8 cellular contexts compared by ENCODE assay signal in genomic region chr3:153643477-153643876, GRCh38.
A peak's percentile ranks its signal among the peaks of the same experiment; 100 is the strongest.
DNase-seq lines count a peak whose midpoint lies in the region; ATAC-seq and TF ChIP-seq lines count a peak whose summit lies in the region.
"Not testable (repeated sequence)": the region's sequence is repeated elsewhere in the genome, so short reads cannot be mapped to it uniquely, and the experiment has no call there.

No MANE protein-coding gene starts in this region.

- H3K4me1 Mint-ChIP-seq in CD4-positive, alpha-beta T cell (ENCODE audit: low read depth) = peaks cover 39% of the 10 kb centered on the region
- peaks cover 34% of the 10 kb centered on the region for H3K4me1 Mint-ChIP-seq in T-helper 2 cell treated with Interferon-gamma antibody and Interleukin-4, amounts not matched to agents 5 μg/mL and 100 μg/mL, for 36 hours (ENCODE audit: low read depth)
- peaks cover 20% of the 10 kb centered on the region for H3K4me1 Mint-ChIP-seq in activated CD4-positive, alpha-beta memory T cell treated with anti-CD3 and anti-CD28 coated beads, Interleukin-2, amount 10 ng/mL, durations not matched to agents 7 days and 5 days
- peaks cover 52% of the 10 kb centered on the region for H3K4me1 Mint-ChIP-seq in activated T-helper 1 cell treated with anti-CD3 and anti-CD28 coated beads, Interleukin-12 subunit alpha, Interleukin-12 subunit beta, Interleukin-2, Interleukin-4 antibody, amounts not matched to agents 30 ng/mL and 10 ng/mL and 1 ng/mL, durations not matched to agents 14 hours and 24 hours and 36 hours (ENCODE audit: low read depth)
- H3K4me1 Mint-ChIP-seq in activated naive CD8-positive, alpha-beta T cell treated with anti-CD3 and anti-CD28 coated beads for 36 hours = peaks cover 24% of the 10 kb centered on the region
- peaks cover 6 to 20% of the 10 kb centered on the region in 2 donors for H3K4me1 Mint-ChIP-seq in immature natural killer cell
- H3K4me1 Mint-ChIP-seq in stimulated activated naive CD8-positive, alpha-beta T cell treated with anti-CD3 and anti-CD28 coated beads, Interleukin-15, amount 100 ng/mL, for 72 hours = peaks cover 46% of the 10 kb centered on the region

- H3K27me3 ChIP-seq in CD4-positive, alpha-beta T cell (ENCODE audit: control insufficient read depth, insufficient read depth, low read length); HUES48 (ENCODE audit: control insufficient read depth, insufficient read depth, low read length): not testable (repeated sequence)

- not testable (repeated sequence) for H3K36me3 ChIP-seq in HUES48 (ENCODE audit: control insufficient read depth, insufficient read depth, low read length)

- DNase-seq in CD4-positive, alpha-beta T cell; T-helper 2 cell treated with Interferon-gamma antibody and Interleukin-4, amounts not matched to agents 5 μg/mL and 100 μg/mL, for 36 hours (ENCODE audit: low spot score); activated CD4-positive, alpha-beta memory T cell treated with anti-CD3 and anti-CD28 coated beads, Interleukin-2, amount 10 ng/mL, durations not matched to agents 7 days and 5 days; activated T-helper 1 cell treated with anti-CD3 and anti-CD28 coated beads, Interleukin-12 subunit alpha, Interleukin-12 subunit beta, Interleukin-2, Interleukin-4 antibody, amounts not matched to agents 30 ng/mL and 10 ng/mL and 1 ng/mL, durations not matched to agents 14 hours and 24 hours and 36 hours (ENCODE audit: low spot score); activated naive CD8-positive, alpha-beta T cell treated with anti-CD3 and anti-CD28 coated beads for 36 hours; stimulated activated naive CD8-positive, alpha-beta T cell treated with anti-CD3 and anti-CD28 coated beads, Interleukin-15, amount 100 ng/mL, for 72 hours: not testable (repeated sequence)
- DNase-seq in immature natural killer cell = peak; percentile 11 to 35 (median 14)

- not testable (repeated sequence) for H3K27me3 Mint-ChIP-seq in CD4-positive, alpha-beta T cell; T-helper 2 cell treated with Interferon-gamma antibody and Interleukin-4, amounts not matched to agents 5 μg/mL and 100 μg/mL, for 36 hours (ENCODE audit: low read depth); activated CD4-positive, alpha-beta memory T cell treated with anti-CD3 and anti-CD28 coated beads, Interleukin-2, amount 10 ng/mL, durations not matched to agents 7 days and 5 days; activated T-helper 1 cell treated with anti-CD3 and anti-CD28 coated beads, Interleukin-12 subunit alpha, Interleukin-12 subunit beta, Interleukin-2, Interleukin-4 antibody, amounts not matched to agents 30 ng/mL and 10 ng/mL and 1 ng/mL, durations not matched to agents 14 hours and 24 hours and 36 hours (ENCODE audit: insufficient read depth); activated naive CD8-positive, alpha-beta T cell treated with anti-CD3 and anti-CD28 coated beads for 36 hours; immature natural killer cell (ENCODE audit: low read depth in 3 of 3); stimulated activated naive CD8-positive, alpha-beta T cell treated with anti-CD3 and anti-CD28 coated beads, Interleukin-15, amount 100 ng/mL, for 72 hours

- H3K4me1 ChIP-seq in HUES48 (ENCODE audit: control insufficient read depth, insufficient read depth, low read length) = peaks cover 50% of the 10 kb centered on the region

- intact Hi-C loops in CD4-positive, alpha-beta T cell (cut with DNase I, micrococcal nuclease) = not testable (repeated sequence)
- intact Hi-C loops in activated T-helper 1 cell treated with anti-CD3 and anti-CD28 coated beads, Interleukin-12 subunit alpha, Interleukin-12 subunit beta, Interleukin-2, Interleukin-4 antibody, amounts not matched to agents 30 ng/mL and 10 ng/mL and 1 ng/mL, durations not matched to agents 14 hours and 24 hours and 36 hours (cut with micrococcal nuclease) = loop anchor here (1.0 kb wide), 1 partner anchor 19 kb away; no protein-coding TSS in a partner anchor

- peak overlapping the region; percentile 28 for H3K4me3 Mint-ChIP-seq in CD4-positive, alpha-beta T cell
- H3K4me3 Mint-ChIP-seq in T-helper 2 cell treated with Interferon-gamma antibody and Interleukin-4, amounts not matched to agents 5 μg/mL and 100 μg/mL, for 36 hours = peak overlapping the region; percentile 55
- peak overlapping the region; percentile 15 for H3K4me3 Mint-ChIP-seq in activated CD4-positive, alpha-beta memory T cell treated with anti-CD3 and anti-CD28 coated beads, Interleukin-2, amount 10 ng/mL, durations not matched to agents 7 days and 5 days
- H3K4me3 Mint-ChIP-seq in activated T-helper 1 cell treated with anti-CD3 and anti-CD28 coated beads, Interleukin-12 subunit alpha, Interleukin-12 subunit beta, Interleukin-2, Interleukin-4 antibody, amounts not matched to agents 30 ng/mL and 10 ng/mL and 1 ng/mL, durations not matched to agents 14 hours and 24 hours and 36 hours = peak overlapping the region; percentile 19
- H3K4me3 Mint-ChIP-seq in activated naive CD8-positive, alpha-beta T cell treated with anti-CD3 and anti-CD28 coated beads for 36 hours = not testable (repeated sequence)
- peak overlapping the region in 3 of 5 donors; percentile 7 to 23 (median 15) for H3K4me3 Mint-ChIP-seq in immature natural killer cell
- peak overlapping the region; percentile 4 to 23 for H3K4me3 Mint-ChIP-seq in stimulated activated naive CD8-positive, alpha-beta T cell treated with anti-CD3 and anti-CD28 coated beads, Interleukin-15, amount 100 ng/mL, for 72 hours

- not testable (repeated sequence) for H3K9ac ChIP-seq in HUES48 (ENCODE audit: low read depth, low read length)

- CTCF ChIA-PET in CD4-positive, alpha-beta T cell (lab: Charles Lee); activated CD4-positive, alpha-beta memory T cell treated with anti-CD3 and anti-CD28 coated beads, Interleukin-2, amount 10 ng/mL, durations not matched to agents 7 days and 5 days (lab: Charles Lee): not testable (repeated sequence)

- H3K4me3 ChIP-seq in HUES48 (ENCODE audit: low read depth, low read length) = not testable (repeated sequence)

- not testable (repeated sequence) for H3K9me3 Mint-ChIP-seq in CD4-positive, alpha-beta T cell; immature natural killer cell
- H3K9me3 Mint-ChIP-seq in T-helper 2 cell treated with Interferon-gamma antibody and Interleukin-4, amounts not matched to agents 5 μg/mL and 100 μg/mL, for 36 hours = peaks cover 27% of the 10 kb centered on the region
- H3K9me3 Mint-ChIP-seq in activated CD4-positive, alpha-beta memory T cell treated with anti-CD3 and anti-CD28 coated beads, Interleukin-2, amount 10 ng/mL, durations not matched to agents 7 days and 5 days = peaks cover 16% of the 10 kb centered on the region
- peaks cover 19% of the 10 kb centered on the region for H3K9me3 Mint-ChIP-seq in activated T-helper 1 cell treated with anti-CD3 and anti-CD28 coated beads, Interleukin-12 subunit alpha, Interleukin-12 subunit beta, Interleukin-2, Interleukin-4 antibody, amounts not matched to agents 30 ng/mL and 10 ng/mL and 1 ng/mL, durations not matched to agents 14 hours and 24 hours and 36 hours
- peaks cover 13% of the 10 kb centered on the region for H3K9me3 Mint-ChIP-seq in activated naive CD8-positive, alpha-beta T cell treated with anti-CD3 and anti-CD28 coated beads for 36 hours
- H3K9me3 Mint-ChIP-seq in stimulated activated naive CD8-positive, alpha-beta T cell treated with anti-CD3 and anti-CD28 coated beads, Interleukin-15, amount 100 ng/mL, for 72 hours = peaks cover 5 to 15% of the 10 kb centered on the region in 2 donors

- not testable (repeated sequence) for H3K27ac ChIP-seq in CD4-positive, alpha-beta T cell (ENCODE audit: low read depth, low read length)
- peak overlapping the region; percentile 92 for H3K27ac ChIP-seq in HUES48 (ENCODE audit: low read depth, low read length)

- H3K27ac Mint-ChIP-seq in CD4-positive, alpha-beta T cell = peak overlapping the region; percentile 65
- H3K27ac Mint-ChIP-seq in T-helper 2 cell treated with Interferon-gamma antibody and Interleukin-4, amounts not matched to agents 5 μg/mL and 100 μg/mL, for 36 hours = peak overlapping the region; percentile 64
- peak overlapping the region; percentile 66 for H3K27ac Mint-ChIP-seq in activated CD4-positive, alpha-beta memory T cell treated with anti-CD3 and anti-CD28 coated beads, Interleukin-2, amount 10 ng/mL, durations not matched to agents 7 days and 5 days
- H3K27ac Mint-ChIP-seq in activated T-helper 1 cell treated with anti-CD3 and anti-CD28 coated beads, Interleukin-12 subunit alpha, Interleukin-12 subunit beta, Interleukin-2, Interleukin-4 antibody, amounts not matched to agents 30 ng/mL and 10 ng/mL and 1 ng/mL, durations not matched to agents 14 hours and 24 hours and 36 hours = peak overlapping the region; percentile 65
- peak overlapping the region; percentile 57 for H3K27ac Mint-ChIP-seq in activated naive CD8-positive, alpha-beta T cell treated with anti-CD3 and anti-CD28 coated beads for 36 hours
- H3K27ac Mint-ChIP-seq in immature natural killer cell = peak overlapping the region in 3 of 6 donors; percentile 19 to 36 (median 24)
- peak overlapping the region in 1 of 2 donors; percentile 44 for H3K27ac Mint-ChIP-seq in stimulated activated naive CD8-positive, alpha-beta T cell treated with anti-CD3 and anti-CD28 coated beads, Interleukin-15, amount 100 ng/mL, for 72 hours

- POLR2A ChIA-PET in CD4-positive, alpha-beta T cell (lab: Charles Lee) = interaction anchor here (0.6 to 2.2 kb wide), 9 partner anchors 12 to 483 kb away, joined by 3 to 11 read pairs (median 5); partner anchors contain the start of gene RAP2B
- POLR2A ChIA-PET in activated CD4-positive, alpha-beta memory T cell treated with anti-CD3 and anti-CD28 coated beads, Interleukin-2, amount 10 ng/mL, durations not matched to agents 7 days and 5 days (lab: Charles Lee) = interaction anchor here (0.7 kb wide), 1 partner anchor 19 kb away, joined by 4 read pairs; no protein-coding TSS in a partner anchor

- TF ChIP-seq CTCF in CD4-positive, alpha-beta T cell (IDR thresholded peaks at IDR 0.05) = not testable (repeated sequence)

- not testable (repeated sequence) for H3K36me3 Mint-ChIP-seq in CD4-positive, alpha-beta T cell (ENCODE audit: low read depth); immature natural killer cell
- peaks cover 13% of the 10 kb centered on the region for H3K36me3 Mint-ChIP-seq in T-helper 2 cell treated with Interferon-gamma antibody and Interleukin-4, amounts not matched to agents 5 μg/mL and 100 μg/mL, for 36 hours (ENCODE audit: low read depth)
- peaks cover 13% of the 10 kb centered on the region for H3K36me3 Mint-ChIP-seq in activated CD4-positive, alpha-beta memory T cell treated with anti-CD3 and anti-CD28 coated beads, Interleukin-2, amount 10 ng/mL, durations not matched to agents 7 days and 5 days (ENCODE audit: low read depth)
- peaks cover 15% of the 10 kb centered on the region for H3K36me3 Mint-ChIP-seq in activated T-helper 1 cell treated with anti-CD3 and anti-CD28 coated beads, Interleukin-12 subunit alpha, Interleukin-12 subunit beta, Interleukin-2, Interleukin-4 antibody, amounts not matched to agents 30 ng/mL and 10 ng/mL and 1 ng/mL, durations not matched to agents 14 hours and 24 hours and 36 hours (ENCODE audit: low read depth)
- H3K36me3 Mint-ChIP-seq in activated naive CD8-positive, alpha-beta T cell treated with anti-CD3 and anti-CD28 coated beads for 36 hours = peaks cover 17% of the 10 kb centered on the region

- not testable (repeated sequence) for ATAC-seq in CD4-positive, alpha-beta T cell (ENCODE audit: poor library complexity); stimulated activated naive CD8-positive, alpha-beta T cell treated with anti-CD3 and anti-CD28 coated beads, Interleukin-15, amount 100 ng/mL, for 72 hours

- not testable (repeated sequence) for H3K9me3 ChIP-seq in CD4-positive, alpha-beta T cell (ENCODE audit: control insufficient read depth, low read length); HUES48 (ENCODE audit: control insufficient read depth, insufficient read depth, low read length)
